ENCODE assay signal across 20 cellular contexts in the genomic region with DNA sequence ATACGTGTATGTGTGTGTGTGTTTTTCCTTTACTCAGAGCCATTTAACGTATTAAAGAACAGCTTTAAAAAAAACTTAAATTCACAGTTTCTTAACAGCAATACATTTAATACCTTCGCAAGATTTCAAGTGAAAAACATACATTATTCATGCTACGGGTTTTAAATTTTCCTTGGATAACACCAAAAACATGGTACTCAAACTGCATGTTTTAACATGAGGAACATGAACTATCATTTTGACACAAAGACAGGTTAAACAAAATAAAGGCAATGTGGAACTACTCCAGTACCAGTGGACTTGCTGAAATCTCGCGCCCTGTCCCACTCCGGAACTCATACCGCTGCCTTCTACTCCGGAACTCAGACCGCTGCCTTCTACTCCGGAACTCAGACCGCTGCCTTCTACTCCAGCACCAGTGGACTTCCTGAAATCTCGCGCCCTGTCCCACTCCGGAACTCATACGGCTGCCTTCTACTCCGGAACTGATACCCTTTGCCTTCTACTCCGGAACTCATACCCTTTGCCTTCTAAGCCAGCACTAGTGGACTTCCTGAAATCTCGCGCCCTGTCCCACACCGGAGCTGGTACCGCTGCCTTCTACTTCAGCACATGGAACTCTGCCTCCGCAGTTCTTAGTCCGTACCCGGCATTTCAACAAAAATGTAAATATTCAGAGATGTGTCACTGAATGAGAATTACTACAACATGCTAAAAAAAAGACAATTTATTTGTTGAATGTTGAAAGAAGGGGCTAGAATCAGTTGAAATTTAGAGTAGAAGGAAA.
"Had no signal": no experiment of that assay in that cellular context is flagged by ENCODE, and none has a peak within 500 bp of the region (broad histone marks: within the 10 kb centered on the region; RNA-seq: fewer than 3 reads in every experiment).

No MANE protein-coding gene starts in this region.

- H3K36me3 Mint-ChIP-seq: memory B cell; naive B cell; stimulated activated memory B cell treated with anti-CD40 and anti-IgM and Interleukin-4, amounts not matched to agents 10 μg/mL and 1 μg/mL and 100 μg/mL, for 72 hours had no signal

- ATAC-seq: heart right ventricle; left cardiac atrium; lower lobe of right lung; sciatic nerve; stimulated activated memory B cell treated with anti-CD40 and anti-IgM and Interleukin-4, amounts not matched to agents 10 μg/mL and 1 μg/mL and 100 μg/mL, for 72 hours had no signal

- H3K9me3 Mint-ChIP-seq: central memory CD8-positive, alpha-beta T cell; memory B cell; nephron; stimulated activated memory B cell treated with anti-CD40 and anti-IgM and Interleukin-4, amounts not matched to agents 10 μg/mL and 1 μg/mL and 100 μg/mL, for 72 hours; stimulated activated naive CD8-positive, alpha-beta T cell treated with anti-CD3 and anti-CD28 coated beads, Interleukin-15, Interleukin-2, amounts not matched to agents 100 ng/mL and 50 ng/mL, for 24 hours had no signal

- H3K4me1 ChIP-seq: heart right ventricle, left ventricle myocardium inferior, lower lobe of right lung, spleen, tibial nerve had no signal

- FAIRE-seq: endothelial cell of umbilical vein, keratinocyte had no signal

- H3K27ac ChIP-seq: heart right ventricle, left ventricle myocardium inferior, lower lobe of right lung, spleen, tibial nerve had no signal

- H3K27ac Mint-ChIP-seq: memory B cell; naive B cell; nephron; stimulated activated memory B cell treated with anti-CD40 and anti-IgM and Interleukin-4, amounts not matched to agents 10 μg/mL and 1 μg/mL and 100 μg/mL, for 72 hours; stimulated activated naive CD8-positive, alpha-beta T cell treated with anti-CD3 and anti-CD28 coated beads, Interleukin-15, Interleukin-2, amounts not matched to agents 100 ng/mL and 50 ng/mL, for 24 hours had no signal

- H3K36me3 ChIP-seq: heart right ventricle, left ventricle myocardium inferior, lower lobe of right lung, spleen had no signal

- H3K4me1 Mint-ChIP-seq: central memory CD8-positive, alpha-beta T cell; memory B cell; naive B cell; nephron; stimulated activated memory B cell treated with anti-CD40 and anti-IgM and Interleukin-4, amounts not matched to agents 10 μg/mL and 1 μg/mL and 100 μg/mL, for 72 hours had no signal

- H3K27me3 ChIP-seq: heart right ventricle, spleen, tibial nerve had no signal

- H3K4me3 ChIP-seq: heart right ventricle, left ventricle myocardium inferior, lower lobe of right lung, spleen, tibial nerve had no signal

- DNase-seq: erythroblast; heart right ventricle; hypothalamus; left cardiac atrium; left ventricle myocardium inferior; lower lobe of right lung; naive B cell; spleen; stimulated activated CD4-positive, alpha-beta T cell treated with anti-CD3 and anti-CD28 coated beads, Interleukin-15, amount 100 ng/mL, for 24 hours; stimulated activated CD4-positive, alpha-beta T cell treated with anti-CD3 and anti-CD28 coated beads, Interleukin-1b, Interleukin-23, amount 100 ng/mL, for 48 hours; stimulated activated CD4-positive, alpha-beta T cell treated with anti-CD3 and anti-CD28 coated beads, Interleukin-4, amount 100 ng/mL, for 24 hours had no signal

- H3K4me3 Mint-ChIP-seq: central memory CD8-positive, alpha-beta T cell; memory B cell; naive B cell; nephron; stimulated activated memory B cell treated with anti-CD40 and anti-IgM and Interleukin-4, amounts not matched to agents 10 μg/mL and 1 μg/mL and 100 μg/mL, for 72 hours; stimulated activated naive CD8-positive, alpha-beta T cell treated with anti-CD3 and anti-CD28 coated beads, Interleukin-15, Interleukin-2, amounts not matched to agents 100 ng/mL and 50 ng/mL, for 24 hours had no signal

- H3K27me3 Mint-ChIP-seq: central memory CD8-positive, alpha-beta T cell; memory B cell; naive B cell; stimulated activated memory B cell treated with anti-CD40 and anti-IgM and Interleukin-4, amounts not matched to agents 10 μg/mL and 1 μg/mL and 100 μg/mL, for 72 hours; stimulated activated naive CD8-positive, alpha-beta T cell treated with anti-CD3 and anti-CD28 coated beads, Interleukin-15, Interleukin-2, amounts not matched to agents 100 ng/mL and 50 ng/mL, for 24 hours had no signal

- H3K9me3 ChIP-seq: lower lobe of right lung had no signal
